ENCODE assay signal across 22 cellular contexts in the genomic region with DNA sequence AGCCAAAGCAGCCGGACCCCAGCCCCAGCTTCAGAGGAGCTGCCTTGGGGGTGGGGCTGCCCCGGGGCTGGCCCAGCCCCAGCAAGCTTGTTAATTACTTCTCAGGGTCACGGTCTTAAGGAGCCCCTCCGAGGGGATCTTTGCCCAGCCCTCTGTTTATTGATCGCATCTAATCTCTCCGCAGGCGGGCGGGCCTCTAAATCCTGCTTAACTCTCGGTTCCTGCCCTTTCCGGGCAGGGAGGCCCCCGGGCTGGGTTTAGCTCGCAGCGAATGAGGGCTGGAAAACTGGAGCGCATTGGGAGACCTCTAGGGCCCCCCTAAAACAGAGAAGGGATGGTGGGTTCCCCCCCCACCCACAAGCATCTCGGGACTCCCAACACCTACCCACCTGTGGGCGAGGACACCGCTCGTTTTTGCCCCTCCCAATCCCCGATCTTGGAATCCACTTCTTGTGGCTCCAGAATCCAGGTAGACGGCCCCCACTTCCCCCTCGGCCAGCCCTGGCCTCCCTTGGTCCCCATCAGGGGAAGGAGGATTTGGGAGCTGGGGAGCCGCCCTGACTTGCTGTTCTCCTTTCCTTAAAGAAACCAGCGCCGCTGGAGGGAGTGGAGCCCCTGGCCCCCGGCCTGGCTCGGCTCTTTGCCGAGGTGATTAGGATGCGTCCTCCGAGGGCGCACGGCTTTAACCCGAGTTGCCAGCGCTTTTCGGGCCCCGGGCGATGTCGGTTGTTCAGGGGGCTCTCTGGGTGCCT. TPM values are rescaled to one million over a fixed set of nuclear protein-coding genes. Genes with fewer than 3 reads are reported as not detected.
DNase-seq lines count a peak whose midpoint lies in the region; ATAC-seq and TF ChIP-seq lines count a peak whose summit lies in the region.
"Had no signal": no experiment of that assay in that cellular context is flagged by ENCODE, and none has a peak within 500 bp of the region (broad histone marks: within the 10 kb centered on the region; RNA-seq: fewer than 3 reads in every experiment).

No MANE protein-coding gene starts in this region.

- no peaks in the 10 kb centered on the region for H3K36me3 ChIP-seq in HUES6 (ENCODE audit: control insufficient read depth, insufficient read depth, low read length)
- H3K36me3 ChIP-seq: gastroesophageal sphincter had no signal

- intact Hi-C loops in CD14-positive monocyte (cut with micrococcal nuclease) = no loop called here

- ATAC-seq in HG03460 (IDR thresholded peaks at IDR 0.05; ENCODE audit: unreplicated experiment) (no peak), GM18498 (IDR thresholded peaks at IDR 0.05; ENCODE audit: unreplicated experiment) (no peak)
- ATAC-seq: gastroesophageal sphincter, GM12878, Panc1, SK-N-SH treated with all-trans-retinoic acid at 6 μM for 48 hours had no signal

- no peaks in the 10 kb centered on the region for H3K36me3 Mint-ChIP-seq in chondrocyte (ENCODE audit: low read depth)
- no peaks in the 10 kb centered on the region for H3K36me3 Mint-ChIP-seq in CD14-positive monocyte

- H3K27me3 Mint-ChIP-seq in chondrocyte (ENCODE audit: low read depth) (peaks cover 20% of the 10 kb centered on the region), CD14-positive monocyte (ENCODE audit: low read depth in 3 of 3) (peaks cover 9 to 16% (median 14%) of the 10 kb centered on the region in 3 donors)

- H3K4me1 ChIP-seq in HUES6 (ENCODE audit: control insufficient read depth, insufficient read depth, low read length) = peaks cover 14% of the 10 kb centered on the region

- H3K27ac ChIP-seq in HUES6 (ENCODE audit: low read depth, low read length) = no peak overlapping the region
- H3K27ac ChIP-seq: gastroesophageal sphincter had no signal

- H3K9me3 Mint-ChIP-seq in chondrocyte (ENCODE audit: low read depth) (no peaks in the 10 kb centered on the region), CD14-positive monocyte (peaks cover 0 to 2% (median 0%) of the 10 kb centered on the region in 7 donors)
- H3K9me3 Mint-ChIP-seq: HFFc6 had no signal

- H3K4me3 ChIP-seq in HUES6 (ENCODE audit: low read depth, low read length) = peak overlapping the region; percentile 57
- H3K4me3 ChIP-seq: GM12878 had no signal

- peak overlapping the region; percentile 42 for H3K9ac ChIP-seq in HUES6 (ENCODE audit: low read length)

- no peaks in the 10 kb centered on the region for H3K27me3 ChIP-seq in HUES6 (ENCODE audit: control insufficient read depth, insufficient read depth, low read length)

- H3K4me3 Mint-ChIP-seq in chondrocyte (ENCODE audit: unreplicated experiment) (peak overlapping the region; percentile 28), CD14-positive monocyte (no peak overlapping the region)
- H3K4me3 Mint-ChIP-seq: HFFc6 had no signal

- peaks cover 5% of the 10 kb centered on the region for H3K4me1 Mint-ChIP-seq in chondrocyte (ENCODE audit: low read depth)
- peaks cover 2% of the 10 kb centered on the region for H3K4me1 Mint-ChIP-seq in CD14-positive monocyte

- DNase-seq in chondrocyte (ENCODE audit: low spot score) (no peak), iPS-NIHi7 (ENCODE audit: extremely low spot score) (peak; percentile 51), retina (peak; percentile 70), CD14-positive monocyte (ENCODE audit: low spot score) (no peak)
- DNase-seq: activated CD4-positive, alpha-beta T cell treated with anti-CD3 and anti-CD28 coated beads for 48 hours; activated CD8-positive, alpha-beta memory T cell treated with anti-CD3 and anti-CD28 coated beads, Interleukin-2, amount 50 U/mL, for 4 hours; activated gamma-delta T cell treated with Interleukin-2 at 50 U/mL for 16 hours; COR-L47; GDM1; HFFc6; kidney glomerular epithelial cell; NCI-H1694; NCI-H526; occipital lobe; substantia nigra had no signal

- no peak overlapping the region for H3K27ac Mint-ChIP-seq in chondrocyte (ENCODE audit: unreplicated experiment)
- no peak overlapping the region for H3K27ac Mint-ChIP-seq in CD14-positive monocyte
- H3K27ac Mint-ChIP-seq: HFFc6 had no signal

- TF ChIP-seq CTCF in chondrocyte (IDR thresholded peaks at IDR 0.05) = no peak
- no peak for TF ChIP-seq CTCF in CD14-positive monocyte (IDR thresholded peaks at IDR 0.05)

- H3K9me3 ChIP-seq in HUES6 (ENCODE audit: control insufficient read depth, insufficient read depth, low read depth, low read length) = no peaks in the 10 kb centered on the region
- H3K9me3 ChIP-seq: gastroesophageal sphincter had no signal

RNA-seq across cellular contexts. Expression of a gene that starts 59.5 kb away (rescaled TPM):
- 32.1 to 33.0 TPM (median 32.2 TPM) in 3 replicates for total RNA-seq in chondrocyte
- polyA plus RNA-seq in CD14-positive monocyte = not detected

Comparison
In these comparisons a context has a peak if more than half of its experiments do, and no peak if none do; other contexts are left out.
1. DNase-seq: peak in iPS-NIHi7 (single experiment) and retina (single experiment); none in chondrocyte (single experiment) and CD14-positive monocyte (single experiment).